ENCODE assay signal across 17 cellular contexts in the genomic region with DNA sequence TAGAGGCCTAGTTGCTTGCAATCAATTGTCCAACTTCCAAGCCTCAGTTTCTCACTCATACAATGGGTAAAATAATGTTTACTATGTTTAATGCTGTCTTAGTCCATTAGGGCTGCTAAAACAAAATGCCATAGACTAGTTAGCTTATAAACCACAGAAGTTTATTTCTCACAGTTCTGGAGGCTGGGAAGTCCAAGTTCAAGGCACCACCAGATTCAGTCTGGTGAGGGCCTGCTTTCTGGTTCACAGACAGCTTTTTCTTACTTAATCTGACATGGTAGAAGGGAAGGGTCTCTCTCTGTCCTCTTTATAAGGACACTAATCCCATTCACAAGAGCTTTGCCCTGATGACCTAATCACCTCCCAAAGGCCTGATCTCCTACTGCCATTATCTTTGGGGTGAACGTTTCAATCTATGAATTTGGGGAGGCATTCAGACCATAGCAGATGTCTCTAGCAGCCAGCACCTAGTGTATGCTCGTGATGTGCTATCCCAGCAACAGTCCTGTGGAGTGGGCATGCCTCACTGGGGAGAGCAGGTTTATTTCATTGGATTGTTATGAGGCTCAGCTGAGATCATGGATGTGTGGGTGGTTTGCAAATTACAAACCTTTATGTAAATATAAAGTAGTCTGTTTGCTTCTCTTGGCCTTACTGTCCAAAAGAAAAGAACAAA. TPM values are rescaled to one million over a fixed set of nuclear protein-coding genes. Genes with fewer than 3 reads are reported as not detected.
DNase-seq lines count a peak whose midpoint lies in the region; ATAC-seq, FAIRE-seq and TF ChIP-seq lines count a peak whose summit lies in the region.
"Had no signal": no experiment of that assay in that cellular context is flagged by ENCODE, and none has a peak within 500 bp of the region (broad histone marks: within the 10 kb centered on the region; RNA-seq: fewer than 3 reads in every experiment).

No MANE protein-coding gene starts in this region.

- ATAC-seq in CD8-positive, alpha-beta T cell, result no peak
- ATAC-seq in T-cell (replicated peaks in 1 of 4), result no peak
- no peak for ATAC-seq in HepG2
- ATAC-seq in HG03521 (IDR thresholded peaks at IDR 0.05; ENCODE audit: unreplicated experiment), result no peak
- ATAC-seq: esophagus mucosa, GM12878, lower lobe of right lung had no signal

- no peak overlapping the region for H3K9ac ChIP-seq in HepG2 (ENCODE audit: insufficient read depth, low read depth, low read length)
- H3K9ac ChIP-seq in smooth muscle cell (ENCODE audit: low read depth), result no peak overlapping the region
- H3K9ac ChIP-seq: BLaER1 had no signal

- H2AFZ ChIP-seq in HepG2 (ENCODE audit: low read length) (no peak overlapping the region), smooth muscle cell (ENCODE audit: low read depth) (no peak overlapping the region)

- H3K4me1 ChIP-seq in CD8-positive, alpha-beta T cell (ENCODE audit: insufficient read depth, low read length), result peaks cover 62% of the 10 kb centered on the region
- peaks cover 43% of the 10 kb centered on the region for H3K4me1 ChIP-seq in HepG2 (ENCODE audit: insufficient read depth, low read length)
- H3K4me1 ChIP-seq in smooth muscle cell (ENCODE audit: low read depth), result peaks cover 12% of the 10 kb centered on the region

- H3K27ac ChIP-seq in CD8-positive, alpha-beta T cell (ENCODE audit: low read depth, low read length), result no peak overlapping the region
- H3K27ac ChIP-seq in HepG2 (ENCODE audit: extremely low read length, insufficient read depth, low read length), result peak overlapping the region; percentile 33
- peak overlapping the region; percentile 86 for H3K27ac ChIP-seq in smooth muscle cell (ENCODE audit: low read depth)
- H3K27ac ChIP-seq: BLaER1, lower lobe of right lung had no signal

- 84% methylated on average over 2 of the region's 2 CpGs for WGBS in HepG2 (ENCODE audit: low lambda C conversion rate)
- 74% methylated on average over 2 of the region's 2 CpGs for WGBS in smooth muscle cell (ENCODE audit: low lambda C conversion rate)

- peaks cover 5% of the 10 kb centered on the region for H3K9me3 Mint-ChIP-seq in CD8-positive, alpha-beta T cell
- peaks cover 0 to 4% (median 0%) of the 10 kb centered on the region in 3 donors for H3K9me3 Mint-ChIP-seq in T-cell

- H3K79me2 ChIP-seq in HepG2 (ENCODE audit: insufficient read depth, low read length), result peaks cover 9% of the 10 kb centered on the region
- no peaks in the 10 kb centered on the region for H3K79me2 ChIP-seq in smooth muscle cell (ENCODE audit: low read depth)

- TF ChIP-seq EP300 in HepG2 (IDR thresholded peaks at IDR 0.05; ENCODE audit: low read depth in 2 of 2, low read length in 2 of 2), result no peak
- TF ChIP-seq EP300 in HepG2 (CRISPR knock-in tag; IDR thresholded peaks at IDR 0.05; ENCODE audit: borderline replicate concordance), result no peak

- H3K4me1 Mint-ChIP-seq in CD8-positive, alpha-beta T cell (ENCODE audit: low read depth), result peaks cover 88% of the 10 kb centered on the region
- peaks cover 81 to 89% (median 86%) of the 10 kb centered on the region in 3 donors for H3K4me1 Mint-ChIP-seq in T-cell

- H3K4me2 ChIP-seq in HepG2 (ENCODE audit: low read depth, low read length), result no peak overlapping the region
- no peak overlapping the region for H3K4me2 ChIP-seq in smooth muscle cell
- H3K4me2 ChIP-seq: BLaER1 had no signal

- H4K20me1 ChIP-seq in HepG2 (ENCODE audit: insufficient read depth, low read length) (peaks cover 3% of the 10 kb centered on the region; the same call in 1 of the 2 replicates), smooth muscle cell (ENCODE audit: low read depth) (no peaks in the 10 kb centered on the region)

- H3K36me3 Mint-ChIP-seq in CD8-positive, alpha-beta T cell, result peaks cover 53% of the 10 kb centered on the region
- peaks cover 55% of the 10 kb centered on the region for H3K36me3 Mint-ChIP-seq in T-cell

- CTCF ChIA-PET in CD8-positive, alpha-beta T cell (lab: Charles Lee), result interaction anchor here (1.2 to 2.1 kb wide), 4 partner anchors 9 to 85 kb away, joined by 3 to 11 read pairs (median 6); no protein-coding TSS in a partner anchor
- CTCF ChIA-PET in T-cell (lab: Charles Lee) (no interaction called here), HepG2 (lab: Yijun Ruan, JAX; ENCODE audit: low intra/inter-chr PET ratio, low total read pairs) (no interaction called here)

- TF ChIP-seq POLR2A in HepG2 (IDR thresholded peaks at IDR 0.05; ENCODE audit: insufficient read depth in 1 of 2, low read depth in 2 of 2, low read length in 2 of 2), result no peak

- peak overlapping the region; percentile 83 for H3K27ac Mint-ChIP-seq in CD8-positive, alpha-beta T cell
- peak overlapping the region; percentile 69 to 92 for H3K27ac Mint-ChIP-seq in T-cell

- in situ Hi-C loops in HepG2 (cut with HindIII; ENCODE audit: extremely low pct_ligation_motif_present, low pct_unique_long_range_greater_than_20kb), result no loop called here

- no peaks in the 10 kb centered on the region for H3K27me3 ChIP-seq in CD8-positive, alpha-beta T cell (ENCODE audit: insufficient read depth, low read length)
- H3K27me3 ChIP-seq in HepG2 (ENCODE audit: control insufficient read depth in 1 of 2, insufficient read depth in 2 of 2, low read length in 2 of 2), result no peaks in the 10 kb centered on the region
- no peaks in the 10 kb centered on the region for H3K27me3 ChIP-seq in smooth muscle cell (ENCODE audit: low read depth)
- H3K27me3 ChIP-seq: BLaER1, vagina had no signal

- no TSS peak for BruUV-seq in HepG2 (replicated peaks; lab: Mats Ljungman, UMichigan)

- H3K4me3 ChIP-seq in CD8-positive, alpha-beta T cell (ENCODE audit: low read depth, low read length), result no peak overlapping the region
- H3K4me3 ChIP-seq in HepG2 (replicated peaks in 1 of 3; ENCODE audit: insufficient read depth in 1 of 3, low read depth in 2 of 3, low read length in 3 of 3) (no peak overlapping the region), smooth muscle cell (no peak overlapping the region)
- H3K4me3 ChIP-seq: BLaER1, GM12878, lower lobe of right lung, vagina had no signal

- no peaks in the 10 kb centered on the region for H3K9me3 ChIP-seq in CD8-positive, alpha-beta T cell (ENCODE audit: low read length)
- H3K9me3 ChIP-seq in HepG2 (ENCODE audit: low read length) (no peaks in the 10 kb centered on the region), smooth muscle cell (replicated peaks; ENCODE audit: low read depth) (no peaks in the 10 kb centered on the region)
- H3K9me3 ChIP-seq: lower lobe of right lung, vagina had no signal

- no peak for TF ChIP-seq CTCF in CD8-positive, alpha-beta T cell (IDR thresholded peaks at IDR 0.05)
- no peak for TF ChIP-seq CTCF in HepG2 (CRISPR knock-in tag; IDR thresholded peaks at IDR 0.05)
- no peak for TF ChIP-seq CTCF in smooth muscle cell (IDR thresholded peaks at IDR 0.05; ENCODE audit: borderline replicate concordance, insufficient read depth, poor library complexity, severe bottlenecking)

- DNase-seq in CD8-positive, alpha-beta T cell, result no peak
- DNase-seq in T-cell, result no peak
- no peak for DNase-seq in HepG2 (ENCODE audit: low spot score)
- DNase-seq in smooth muscle cell (lab: John Stamatoyannopoulos, UW; ENCODE audit: unreplicated experiment), result no peak
- no peak for DNase-seq in D341Med (ENCODE audit: low spot score)
- DNase-seq in central memory CD4-positive, alpha-beta T cell, result no peak
- no peak for DNase-seq in activated naive CD4-positive, alpha-beta T cell (lab: John Stamatoyannopoulos, UW)
- DNase-seq: activated naive CD4-positive, alpha-beta T cell treated with Interleukin-2 at 50 U/mL for 16 hours; lower lobe of right lung; SIG-M5 had no signal

- intact Hi-C loops in CD8-positive, alpha-beta T cell (cut with DNase I, micrococcal nuclease), result loop anchor here in 1 of 2 experiments (2.0 kb wide), 1 partner anchor 24 kb away; no protein-coding TSS in a partner anchor
- intact Hi-C loops in HepG2 (cut with micrococcal nuclease; ENCODE audit: unreplicated experiment), result no loop called here

- FAIRE-seq in HepG2 (lab: Jason Lieb, UNC), result no peak
- FAIRE-seq: colon, GM12878, TTC549 had no signal

- no peak for TF ChIP-seq RAD21 in HepG2 (CRISPR knock-in tag; IDR thresholded peaks at IDR 0.05)

- POLR2A ChIA-PET in CD8-positive, alpha-beta T cell (lab: Charles Lee), result interaction anchor here (1.3 to 1.4 kb wide), 2 partner anchors 9 to 24 kb away, joined by 3 to 4 read pairs; no protein-coding TSS in a partner anchor
- POLR2A ChIA-PET in T-cell (lab: Charles Lee), result interaction anchor here in 1 of 2 donors (0.6 kb wide), 1 partner anchor 107 kb away, joined by 3 read pairs; no protein-coding TSS in a partner anchor
- POLR2A ChIA-PET in HepG2 (lab: Yijun Ruan, JAX), result interaction anchor here (2.2 kb wide), 1 partner anchor 9 kb away, joined by 9 read pairs; no protein-coding TSS in a partner anchor

- H3F3A ChIP-seq in smooth muscle cell (ENCODE audit: low read depth), result peaks cover 9% of the 10 kb centered on the region

- H3K36me3 ChIP-seq in CD8-positive, alpha-beta T cell (ENCODE audit: insufficient read depth, low read length), result no peaks in the 10 kb centered on the region
- H3K36me3 ChIP-seq in HepG2 (replicated peaks in 1 of 2; ENCODE audit: control insufficient read depth in 1 of 2, insufficient read depth in 2 of 2, low read length in 2 of 2), result peaks cover 2 to 18% of the 10 kb centered on the region in 2 experiments; a peak in 3 of 5 replicates
- no peaks in the 10 kb centered on the region for H3K36me3 ChIP-seq in smooth muscle cell (ENCODE audit: low read depth)

- no peak overlapping the region for H3K4me3 Mint-ChIP-seq in CD8-positive, alpha-beta T cell
- no peak overlapping the region for H3K4me3 Mint-ChIP-seq in T-cell

- no peaks in the 10 kb centered on the region for H3K27me3 Mint-ChIP-seq in CD8-positive, alpha-beta T cell (ENCODE audit: low read depth)
- H3K27me3 Mint-ChIP-seq in T-cell, result no peaks in the 10 kb centered on the region

RNA-seq across cellular contexts. Expression of a gene that starts 25.2 kb away (rescaled TPM):
- 10 to 100 TPM; 48.7 to 54.4 TPM for total RNA-seq in CD8-positive, alpha-beta T cell
- total RNA-seq in T-cell, result 10 to 100 TPM; 29.7 to 58.5 (median 52.0) TPM
- total RNA-seq in HepG2 (2016; rRNA removed; fragmentation: Illumina TruSeq; extraction: Trizol), result 7.5 and 8.5 TPM in 2 replicates
- 18.9 and 21.5 TPM in 2 replicates for total RNA-seq in HepG2 (2016; cell fraction: cytosol; rRNA removed; fragmentation: Illumina TruSeq; extraction: Trizol; ENCODE audit: low read depth)
- 6.7 and 7.0 TPM in 2 replicates for total RNA-seq in HepG2 (2016; cell fraction: insoluble cytoplasmic fraction; rRNA removed; fragmentation: Illumina TruSeq; extraction: Trizol)
- total RNA-seq in HepG2 (2016; cell fraction: membrane; rRNA removed; fragmentation: Illumina TruSeq; extraction: Trizol), result 5.7 and 6.1 TPM in 2 replicates
- total RNA-seq in HepG2 (2016; cell fraction: nucleus; rRNA removed; fragmentation: Illumina TruSeq; extraction: Trizol), result 9.8 and 11.4 TPM in 2 replicates
- polyA plus RNA-seq in HepG2 (2011; rRNA removed), result 18.2 and 21.1 TPM in 2 replicates
- polyA plus RNA-seq in HepG2 (2011; cell fraction: cytosol; rRNA removed), result 8.0 and 10.6 TPM in 2 replicates
- 16.3 and 20.7 TPM in 2 replicates for polyA plus RNA-seq in HepG2 (2011; cell fraction: nucleus; rRNA removed)
- polyA plus RNA-seq in HepG2 (2012), result 11.0 TPM in 2 replicates
- polyA plus RNA-seq in HepG2 (2016; cell fraction: cytosol; fragmentation: Illumina TruSeq; extraction: Trizol; ENCODE audit: low read depth), result 0.68 and 0.79 TPM in 2 replicates
- polyA plus RNA-seq in HepG2 (2016; cell fraction: insoluble cytoplasmic fraction; fragmentation: Illumina TruSeq; extraction: Trizol; ENCODE audit: low read depth), result 5.2 and 5.6 TPM in 2 replicates
- 2.3 and 2.4 TPM in 2 replicates for polyA plus RNA-seq in HepG2 (2016; cell fraction: membrane; fragmentation: Illumina TruSeq; extraction: Trizol; ENCODE audit: low read depth)
- 12.0 and 12.1 TPM in 2 replicates for polyA plus RNA-seq in HepG2 (2016; cell fraction: nucleus; fragmentation: Illumina TruSeq; extraction: Trizol; ENCODE audit: insufficient read depth, low read depth)
- polyA minus RNA-seq in HepG2 (2011; rRNA and poly(A)+ RNA removed; ENCODE audit: low replicate concordance), result 10.4 and 56.0 TPM in 2 replicates
- 12.7 and 15.6 TPM in 2 replicates for polyA minus RNA-seq in HepG2 (2011; cell fraction: cytosol; rRNA and poly(A)+ RNA removed)
- 18.7 and 25.6 TPM in 2 replicates for polyA minus RNA-seq in HepG2 (2011; cell fraction: nucleus; rRNA and poly(A)+ RNA removed)
- total RNA-seq in smooth muscle cell, result 8.0 and 9.6 TPM in 2 replicates
- polyA plus RNA-seq in smooth muscle cell, result 4.0 and 8.2 TPM in 2 replicates
